ENCODE assay signal across 24 cellular contexts in the genomic region with DNA sequence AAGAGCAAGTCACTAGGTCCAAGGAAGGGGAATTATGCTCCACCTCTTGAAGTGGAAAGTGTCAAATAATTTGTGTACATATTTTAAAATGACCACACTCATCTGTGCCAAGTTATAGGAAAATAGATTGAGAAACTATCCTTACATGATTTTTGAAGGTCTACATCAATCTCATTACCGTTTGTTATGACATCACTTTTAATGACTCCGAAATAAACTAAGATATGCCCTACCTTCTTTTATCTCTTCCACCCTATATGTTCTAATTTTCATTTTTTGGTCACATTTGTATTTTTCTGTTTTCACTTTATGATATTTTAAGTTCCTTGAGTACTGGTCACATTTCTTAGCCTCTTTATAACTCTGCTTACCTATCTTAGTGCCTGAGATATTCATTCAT. TPM values are rescaled to one million over a fixed set of nuclear protein-coding genes. Genes with fewer than 3 reads are reported as not detected.
DNase-seq lines count a peak whose midpoint lies in the region; ATAC-seq and TF ChIP-seq lines count a peak whose summit lies in the region.
"Had no signal": no experiment of that assay in that cellular context is flagged by ENCODE, and none has a peak within 500 bp of the region (broad histone marks: within the 10 kb centered on the region; RNA-seq: fewer than 3 reads in every experiment).

No MANE protein-coding gene starts in this region.

- ATAC-seq in IMR-90 (ENCODE audit: low read depth), result no peak
- ATAC-seq in lower lobe of right lung, result no peak
- ATAC-seq: activated T-cell treated with anti-CD3 and anti-CD28 coated beads, Interleukin-2, amount 50 U/mL, for 72 hours; sciatic nerve; stimulated activated naive CD8-positive, alpha-beta T cell treated with anti-CD3 and anti-CD28 coated beads, Interleukin-15, amount 100 ng/mL, for 72 hours had no signal

- peak overlapping the region; percentile 88 to 96 (median 90) for H3K27ac Mint-ChIP-seq in CD14-positive monocyte
- peak overlapping the region in 1 of 7 donors; percentile 16 for H3K27ac Mint-ChIP-seq in CD4-positive, alpha-beta memory T cell
- H3K27ac Mint-ChIP-seq: activated CD4-positive, alpha-beta T cell treated with anti-CD3 and anti-CD28 coated beads, Interleukin-2, amount 10 ng/mL, durations not matched to agents 24 days and 14 days; activated T-cell treated with anti-CD3 and anti-CD28 coated beads, Interleukin-2, amount 50 U/mL, for 72 hours; nephron progenitor cell had no signal

- H3K27ac ChIP-seq in IMR-90 (ENCODE audit: insufficient read depth, low read length) (no peak overlapping the region), colonic mucosa (peak overlapping the region; percentile 26), lower lobe of right lung (peak overlapping the region; percentile 56), mesendoderm (ENCODE audit: low read depth, low read length) (no peak overlapping the region)
- no peak overlapping the region for H3K27ac ChIP-seq in CD4-positive, alpha-beta memory T cell (ENCODE audit: low read depth, low read length)
- H3K27ac ChIP-seq: HL-60, WERI-Rb-1 had no signal

- peaks cover 11% of the 10 kb centered on the region; the same call in 1 of the 2 replicates for H4K20me1 ChIP-seq in IMR-90 (ENCODE audit: insufficient read depth, low read length)

- CTCF ChIA-PET in IMR-90 (lab: Yijun Ruan, JAX), result no interaction called here
- CTCF ChIA-PET in CD4-positive, alpha-beta memory T cell (lab: Charles Lee; ENCODE audit: partially characterized antibody), result no interaction called here

- H3K4me2 ChIP-seq in IMR-90 (ENCODE audit: low read depth, low read length) (peak overlapping the region; percentile 34; the same call in 1 of the 2 replicates), mesendoderm (ENCODE audit: low read length) (no peak overlapping the region)

- H3K18ac ChIP-seq in IMR-90 (ENCODE audit: low read depth, low read length), result no peak overlapping the region
- H3K18ac ChIP-seq in mesendoderm (ENCODE audit: low read length), result no peak overlapping the region

- no peak overlapping the region for H3K4me3 Mint-ChIP-seq in CD14-positive monocyte
- H3K4me3 Mint-ChIP-seq in CD4-positive, alpha-beta memory T cell, result no peak overlapping the region
- H3K4me3 Mint-ChIP-seq: activated CD4-positive, alpha-beta T cell treated with anti-CD3 and anti-CD28 coated beads, Interleukin-2, amount 10 ng/mL, durations not matched to agents 24 days and 14 days; activated T-cell treated with anti-CD3 and anti-CD28 coated beads, Interleukin-2, amount 50 U/mL, for 72 hours; nephron progenitor cell; stimulated activated naive CD8-positive, alpha-beta T cell treated with anti-CD3 and anti-CD28 coated beads, Interleukin-15, amount 100 ng/mL, for 72 hours had no signal

- no TSS peak for BruUV-seq in IMR-90 (replicated peaks; lab: Mats Ljungman, UMichigan)

- H3K9me3 Mint-ChIP-seq in CD14-positive monocyte, result peaks cover 0 to 3% (median 0%) of the 10 kb centered on the region in 7 donors
- peaks cover 0 to under 1% (median 0%) of the 10 kb centered on the region in 8 donors for H3K9me3 Mint-ChIP-seq in CD4-positive, alpha-beta memory T cell
- H3K9me3 Mint-ChIP-seq: activated CD4-positive, alpha-beta T cell treated with anti-CD3 and anti-CD28 coated beads, Interleukin-2, amount 10 ng/mL, durations not matched to agents 24 days and 14 days; activated T-cell treated with anti-CD3 and anti-CD28 coated beads, Interleukin-2, amount 50 U/mL, for 72 hours; stimulated activated naive CD8-positive, alpha-beta T cell treated with anti-CD3 and anti-CD28 coated beads, Interleukin-15, amount 100 ng/mL, for 72 hours had no signal

- no peak overlapping the region for H2BK120ac ChIP-seq in IMR-90 (ENCODE audit: low read depth, low read length)
- no peak overlapping the region for H2BK120ac ChIP-seq in mesendoderm (ENCODE audit: low read depth, low read length)

- in situ Hi-C loops in IMR-90 (cut with MboI; ENCODE audit: low sequenced_read_pairs), result loop anchor here (25.0 kb wide), 1 partner anchor 691 kb away; no protein-coding TSS in a partner anchor

- H3K27me3 ChIP-seq in IMR-90 (ENCODE audit: control insufficient read depth, insufficient read depth, low read length), result no peaks in the 10 kb centered on the region
- no peaks in the 10 kb centered on the region for H3K27me3 ChIP-seq in colonic mucosa
- H3K27me3 ChIP-seq in lower lobe of right lung (ENCODE audit: low read depth), result no peaks in the 10 kb centered on the region
- H3K27me3 ChIP-seq in mesendoderm (ENCODE audit: insufficient read depth, low read length, poor library complexity), result no peaks in the 10 kb centered on the region
- no peaks in the 10 kb centered on the region for H3K27me3 ChIP-seq in CD4-positive, alpha-beta memory T cell (ENCODE audit: insufficient read depth, low read length)
- H3K27me3 ChIP-seq: BE2C had no signal

- peak overlapping the region; percentile 65 for H2AFZ ChIP-seq in IMR-90 (replicated peaks; ENCODE audit: low read length, poor library complexity)

- no peak overlapping the region for H2AK9ac ChIP-seq in IMR-90 (replicated peaks; ENCODE audit: low read depth, low read length, poor library complexity)

- no peak overlapping the region for H3K14ac ChIP-seq in IMR-90 (replicated peaks; ENCODE audit: low read depth, low read length)

- peaks cover 2% of the 10 kb centered on the region; the same call in 1 of the 2 replicates for H3K9me1 ChIP-seq in IMR-90 (ENCODE audit: insufficient read depth, low read length)

- peak overlapping the region; percentile 59 for H2BK5ac ChIP-seq in IMR-90 (ENCODE audit: low read depth, low read length, poor library complexity, severe bottlenecking)
- no peak overlapping the region for H2BK5ac ChIP-seq in mesendoderm (ENCODE audit: low read length)

- H3K36me3 Mint-ChIP-seq in CD14-positive monocyte, result peaks cover 3 to 6% of the 10 kb centered on the region in 2 donors
- H3K36me3 Mint-ChIP-seq in CD4-positive, alpha-beta memory T cell, result peaks cover 0 to 17% of the 10 kb centered on the region in 2 donors

- 0 out of 2 replicates have a peak overlapping the region, but pooled peaks have one; percentile 5 for H2BK20ac ChIP-seq in IMR-90 (ENCODE audit: low read depth, low read length)

- POLR2A ChIA-PET in IMR-90 (lab: Charles Lee; ENCODE audit: unreplicated experiment), result no interaction called here
- POLR2A ChIA-PET in CD4-positive, alpha-beta memory T cell (lab: Charles Lee; ENCODE audit: partially characterized antibody), result interaction anchor here (1.1 to 1.8 kb wide), 2 partner anchors 8 to 38 kb away, joined by 3 to 10 read pairs; a partner anchor contains a TSS

- TF ChIP-seq CTCF in CD14-positive monocyte (IDR thresholded peaks at IDR 0.05), result no peak
- TF ChIP-seq CTCF in IMR-90 (conservative IDR thresholded peaks at IDR 0.05; ENCODE audit: low read depth, low read length), result no peak
- TF ChIP-seq CTCF in colonic mucosa (IDR thresholded peaks at IDR 0.05), result no peak
- TF ChIP-seq CTCF in lower lobe of right lung (IDR thresholded peaks at IDR 0.05), result no peak

- H3K4ac ChIP-seq in IMR-90 (ENCODE audit: low read depth, low read length) (no peak overlapping the region), mesendoderm (ENCODE audit: low read depth, low read length) (no peak overlapping the region)

- H3K4me1 Mint-ChIP-seq in CD14-positive monocyte, result peaks cover 50% of the 10 kb centered on the region
- peaks cover 15 to 34% (median 22%) of the 10 kb centered on the region in 4 donors for H3K4me1 Mint-ChIP-seq in CD4-positive, alpha-beta memory T cell

- TF ChIP-seq POLR2A in IMR-90 (IDR thresholded peaks at IDR 0.05; ENCODE audit: low read depth, low read length), result no peak

- H2AK5ac ChIP-seq in IMR-90 (ENCODE audit: low read depth, low read length) (peak overlapping the region; percentile 68; the same call in 1 of the 2 replicates), mesendoderm (ENCODE audit: low read length) (no peak overlapping the region)

- no peak overlapping the region; the same call in 2 of the 3 replicates for H2BK15ac ChIP-seq in IMR-90 (ENCODE audit: low read depth, low read length)
- no peak overlapping the region for H2BK15ac ChIP-seq in mesendoderm (replicated peaks; ENCODE audit: low read depth)

- peak overlapping the region in 1 of 2 experiments; percentile 22; a peak in 1 of 4 replicates for H4K8ac ChIP-seq in IMR-90 (ENCODE audit: low read depth in 2 of 2, low read length in 2 of 2)
- no peak overlapping the region for H4K8ac ChIP-seq in mesendoderm (ENCODE audit: low read depth, low read length)

- no peak for TF ChIP-seq RAD21 in IMR-90 (IDR thresholded peaks at IDR 0.05; ENCODE audit: low read length)

- H3K9ac ChIP-seq in IMR-90 (ENCODE audit: low read depth, low read length), result no peak overlapping the region
- no peak overlapping the region for H3K9ac ChIP-seq in colonic mucosa (ENCODE audit: low read depth in 2 of 2, low read length in 2 of 2)
- H3K9ac ChIP-seq in mesendoderm (ENCODE audit: low read length), result no peak overlapping the region

- H3K36me3 ChIP-seq in IMR-90 (ENCODE audit: control insufficient read depth, insufficient read depth, low read length) (peaks cover under 1% of the 10 kb centered on the region; the same call in 1 of the 2 replicates), colonic mucosa (peaks cover under 1% of the 10 kb centered on the region), lower lobe of right lung (peaks cover 3% of the 10 kb centered on the region), mesendoderm (ENCODE audit: control insufficient read depth, insufficient read depth, low read length) (peaks cover under 1% of the 10 kb centered on the region)
- peaks cover 5% of the 10 kb centered on the region for H3K36me3 ChIP-seq in CD4-positive, alpha-beta memory T cell (ENCODE audit: insufficient read depth, low read length)

- dilution Hi-C loops in IMR-90 (cut with HindIII; ENCODE audit: low sequenced_read_pairs, unreplicated experiment), result no loop called here

- H3K56ac ChIP-seq in IMR-90 (ENCODE audit: extremely low read depth, insufficient read depth, low read length) (no peak overlapping the region), mesendoderm (ENCODE audit: low read length) (no peak overlapping the region)

- intact Hi-C loops in CD14-positive monocyte (cut with micrococcal nuclease), result loop anchor here in 1 of 2 donors (10.0 kb wide), 1 partner anchor 149 kb away; a partner anchor contains a TSS
- intact Hi-C loops in IMR-90 (cut with micrococcal nuclease), result no loop called here
- intact Hi-C loops in colonic mucosa (cut with DNase I), result no loop called here
- intact Hi-C loops in lower lobe of right lung (cut with DNase I), result no loop called here
- intact Hi-C loops in CD4-positive, alpha-beta memory T cell (cut with micrococcal nuclease), result no loop called here

- H4K5ac ChIP-seq in IMR-90 (ENCODE audit: low read depth, low read length) (no peak overlapping the region), mesendoderm (ENCODE audit: low read length) (no peak overlapping the region)

- peaks cover under 1 to 12% of the 10 kb centered on the region in 2 experiments; a peak in 2 of 4 replicates for H3K79me1 ChIP-seq in IMR-90 (ENCODE audit: low read depth in 1 of 2, low read length in 2 of 2)
- peaks cover under 1% of the 10 kb centered on the region for H3K79me1 ChIP-seq in mesendoderm (ENCODE audit: low read length)

- H3K4me1 ChIP-seq in IMR-90 (ENCODE audit: control insufficient read depth, insufficient read depth, low read length) (peaks cover 2% of the 10 kb centered on the region), colonic mucosa (no peaks in the 10 kb centered on the region), lower lobe of right lung (peaks cover 31% of the 10 kb centered on the region), mesendoderm (ENCODE audit: control insufficient read depth, low read depth, low read length) (no peaks in the 10 kb centered on the region)
- H3K4me1 ChIP-seq in CD4-positive, alpha-beta memory T cell (ENCODE audit: insufficient read depth, low read length), result peaks cover 24% of the 10 kb centered on the region

- H3K23ac ChIP-seq in IMR-90 (ENCODE audit: low read depth, low read length), result no peak overlapping the region
- H3K23ac ChIP-seq in mesendoderm (ENCODE audit: low read length), result no peak overlapping the region

- peaks cover 0 to 2% (median 1%) of the 10 kb centered on the region in 3 donors for H3K27me3 Mint-ChIP-seq in CD14-positive monocyte (ENCODE audit: low read depth in 3 of 3)
- no peaks in the 10 kb centered on the region for H3K27me3 Mint-ChIP-seq in CD4-positive, alpha-beta memory T cell
- H3K27me3 Mint-ChIP-seq: activated CD4-positive, alpha-beta T cell treated with anti-CD3 and anti-CD28 coated beads, Interleukin-2, amount 10 ng/mL, durations not matched to agents 24 days and 14 days; stimulated activated naive CD8-positive, alpha-beta T cell treated with anti-CD3 and anti-CD28 coated beads, Interleukin-15, amount 100 ng/mL, for 72 hours had no signal

- H3K79me2 ChIP-seq in mesendoderm (ENCODE audit: control insufficient read depth, insufficient read depth, low read length), result peaks cover 14% of the 10 kb centered on the region

- no peak overlapping the region for H3K4me3 ChIP-seq in IMR-90 (ENCODE audit: insufficient read depth, low read depth, low read length)
- no peak overlapping the region for H3K4me3 ChIP-seq in colonic mucosa
- no peak overlapping the region for H3K4me3 ChIP-seq in lower lobe of right lung
- no peak overlapping the region for H3K4me3 ChIP-seq in mesendoderm (ENCODE audit: low read length)
- no peak overlapping the region for H3K4me3 ChIP-seq in CD4-positive, alpha-beta memory T cell (ENCODE audit: low read length in 2 of 2)
- H3K4me3 ChIP-seq: lung had no signal

- H4K91ac ChIP-seq in IMR-90 (ENCODE audit: insufficient read depth, low read depth, low read length), result no peak overlapping the region

- WGBS in IMR-90 (ENCODE audit: extremely low coverage in 2 of 2, insufficient read length in 1 of 2), 2 experiments, result 100% methylated on average over 1 of the region's 2 CpGs; no CpG with 5 or more reads in 1 of the 2 experiments
- WGBS in mesendoderm (ENCODE audit: extremely low coverage, insufficient coverage, low lambda C conversion rate), result no CpG with 5 or more reads among the region's 2 CpGs

- H3K9me3 ChIP-seq in IMR-90 (ENCODE audit: control insufficient read depth, insufficient read depth, low read length), result no peaks in the 10 kb centered on the region
- no peaks in the 10 kb centered on the region for H3K9me3 ChIP-seq in colonic mucosa
- H3K9me3 ChIP-seq in lower lobe of right lung, result no peaks in the 10 kb centered on the region
- no peaks in the 10 kb centered on the region for H3K9me3 ChIP-seq in CD4-positive, alpha-beta memory T cell (ENCODE audit: control insufficient read depth in 1 of 2, low read length in 2 of 2)
- H3K9me3 ChIP-seq: BE2C had no signal

- no peak for DNase-seq in CD14-positive monocyte (ENCODE audit: low spot score)
- no peak for DNase-seq in IMR-90
- DNase-seq in colonic mucosa, result no peak
- DNase-seq in lower lobe of right lung, result no peak
- no peak for DNase-seq in mesendoderm
- DNase-seq in NCI-H774 (lab: John Stamatoyannopoulos, UW), result no peak
- no peak for DNase-seq in CD4-positive, alpha-beta memory T cell
- no peak for DNase-seq in NCI-H2081 (lab: John Stamatoyannopoulos, UW)
- DNase-seq: activated CD4-positive, alpha-beta T cell treated with anti-CD3 and anti-CD28 coated beads, Interleukin-2, amount 10 ng/mL, durations not matched to agents 24 days and 14 days; activated naive CD4-positive, alpha-beta T cell; activated T-cell treated with anti-CD3 and anti-CD28 coated beads, Interleukin-2, amount 50 U/mL, for 72 hours; BE2C; DMS79 treated with DMSO at 0.1 percent for 48 hours; head of caudate nucleus; NCI-H1694 treated with DMSO at 0.1 percent for 48 hours; NCI-H2171; NCI-H510A treated with DMSO at 0.1 percent for 48 hours; nephron progenitor cell; SHP77 treated with DMSO at 0.1 percent for 48 hours; stimulated activated naive CD8-positive, alpha-beta T cell treated with anti-CD3 and anti-CD28 coated beads, Interleukin-15, amount 100 ng/mL, for 72 hours; WERI-Rb-1 had no signal

RNA-seq across cellular contexts. Expression of a gene that starts 3.3 kb away (rescaled TPM):
- 10 to 100 TPM; 46.9 to 64.3 TPM for polyA plus RNA-seq in CD14-positive monocyte
- 62.9 and 139 TPM in 2 replicates for total RNA-seq in IMR-90 (2012; rRNA removed)
- 61.3 and 85.4 TPM in 2 replicates for polyA plus RNA-seq in IMR-90 (2012; rRNA removed)
- 4.8 and 9.7 TPM in 2 replicates for polyA plus RNA-seq in IMR-90 (2012; cell fraction: cytosol; rRNA removed)
- 10.1 and 67.5 TPM in 2 replicates for polyA plus RNA-seq in IMR-90 (2012; cell fraction: nucleus; rRNA removed; ENCODE audit: low replicate concordance)
- 10 to 100 TPM; 71.1 to 76.8 TPM for total RNA-seq in colonic mucosa
- 68.8 TPM for total RNA-seq in lower lobe of right lung
- polyA plus RNA-seq in mesendoderm (2013, experiment 1 of 2), result 122 TPM
- 117 TPM for polyA plus RNA-seq in mesendoderm (2013, experiment 2 of 2)
- 10 to 100 TPM; 85.7 to 86.0 TPM for total RNA-seq in CD4-positive, alpha-beta memory T cell
- polyA plus RNA-seq in CD4-positive, alpha-beta memory T cell, result 10 to 100 TPM; 47.5 to 68.7 TPM

RNA-seq across cellular contexts. Expression of a gene that starts 8.3 kb away (rescaled TPM):
- polyA plus RNA-seq in CD14-positive monocyte (10 to 100 TPM; 29.2 to 39.5 TPM), IMR-90 (2012; rRNA removed) (23.4 and 29.7 TPM in 2 replicates)
- total RNA-seq in IMR-90 (2012; rRNA removed) (38.0 and 44.6 TPM in 2 replicates), colonic mucosa (100 to 1,000 TPM in 1 of 2 donors, 10 to 100 TPM in 1; 83.6 to 242 TPM), lower lobe of right lung (41.9 TPM)
- 24.3 and 49.5 TPM in 2 replicates for polyA plus RNA-seq in IMR-90 (2012; cell fraction: cytosol; rRNA removed)
- polyA plus RNA-seq in IMR-90 (2012; cell fraction: nucleus; rRNA removed; ENCODE audit: low replicate concordance), result 8.9 and 20.0 TPM in 2 replicates
- polyA plus RNA-seq in mesendoderm (2013, experiment 1 of 2), result 20.5 TPM
- 20.2 TPM for polyA plus RNA-seq in mesendoderm (2013, experiment 2 of 2)
- 10 to 100 TPM; 93.8 to 98.3 TPM for total RNA-seq in CD4-positive, alpha-beta memory T cell
- 10 to 100 TPM; 65.5 to 75.2 TPM for polyA plus RNA-seq in CD4-positive, alpha-beta memory T cell

RNA-seq across cellular contexts. Expression of a gene that starts 26.3 kb away (rescaled TPM):
- polyA plus RNA-seq in CD14-positive monocyte (10 to 100 TPM; 12.0 to 16.7 TPM), IMR-90 (2012; rRNA removed) (4.7 and 5.8 TPM in 2 replicates)
- total RNA-seq in IMR-90 (2012; rRNA removed) (7.5 and 20.0 TPM in 2 replicates), colonic mucosa (10 to 100 TPM in 1 of 2 donors, 1 to 10 TPM in 1; 7.4 to 11.2 TPM), lower lobe of right lung (11.4 TPM)
- polyA plus RNA-seq in IMR-90 (2012; cell fraction: cytosol; rRNA removed), result 2.0 and 2.2 TPM in 2 replicates
- polyA plus RNA-seq in IMR-90 (2012; cell fraction: nucleus; rRNA removed; ENCODE audit: low replicate concordance), result 1.2 and 2.8 TPM in 2 replicates
- 31.9 TPM for polyA plus RNA-seq in mesendoderm (2013, experiment 1 of 2)
- polyA plus RNA-seq in mesendoderm (2013, experiment 2 of 2), result 32.6 TPM
- 10 to 100 TPM; 47.1 to 47.3 TPM for total RNA-seq in CD4-positive, alpha-beta memory T cell
- 10 to 100 TPM; 25.0 to 50.0 TPM for polyA plus RNA-seq in CD4-positive, alpha-beta memory T cell

Comparison
In these comparisons a context has a peak if more than half of its experiments do, and no peak if none do; other contexts are left out.
1. H3K27ac ChIP-seq: peak in colonic mucosa (single experiment) and lower lobe of right lung (single experiment); none in IMR-90 (single experiment), mesendoderm (single experiment) and CD4-positive, alpha-beta memory T cell (single experiment).